Comparison of ENCODE assay signal across 25 cellular contexts in genomic region chr3:174815750-174816149, GRCh38.
"Had no signal": no experiment of that assay in that cellular context is flagged by ENCODE, and none has a peak within 500 bp of the region (broad histone marks: within the 10 kb centered on the region; RNA-seq: fewer than 3 reads in every experiment).

No MANE protein-coding gene starts in this region.

- H3K36me3 Mint-ChIP-seq: naive B cell; naive thymus-derived CD8-positive, alpha-beta T cell had no signal

- H3K36me3 ChIP-seq: esophagus squamous epithelium, gastrocnemius medialis, heart right ventricle, lower lobe of right lung had no signal

- H3K27ac Mint-ChIP-seq: mesothelial cell of epicardium; naive thymus-derived CD8-positive, alpha-beta T cell had no signal

- H3K9me3 ChIP-seq: esophagus squamous epithelium, gastrocnemius medialis, lower lobe of right lung, mucosa of descending colon had no signal

- H3K4me1 ChIP-seq: esophagus squamous epithelium, gastrocnemius medialis, lower lobe of right lung had no signal

- H3K4me1 Mint-ChIP-seq: mesothelial cell of epicardium; naive B cell; naive thymus-derived CD8-positive, alpha-beta T cell had no signal

- H3K4me3 ChIP-seq: coronary artery, dorsolateral prefrontal cortex, esophagus squamous epithelium, gastrocnemius medialis, heart right ventricle, lower lobe of right lung, mucosa of descending colon had no signal

- DNase-seq: dermis blood vessel endothelial cell; dorsolateral prefrontal cortex; effector CD4-positive, alpha-beta T cell; effector memory CD4-positive, alpha-beta T cell; esophagus squamous epithelium; foreskin fibroblast; foreskin melanocyte; gastrocnemius medialis; glutamatergic neuron; head of caudate nucleus; heart right ventricle; hippocampal formation; islet precursor cell; kidney; kidney glomerular epithelial cell; left colon; left ventricle myocardium superior; lower lobe of right lung; mesenchymal stem cell; mucosa of descending colon; naive B cell; naive thymus-derived CD8-positive, alpha-beta T cell had no signal

- FAIRE-seq: colon, kidney had no signal

- H3K4me3 Mint-ChIP-seq: mesothelial cell of epicardium; naive B cell; naive thymus-derived CD8-positive, alpha-beta T cell had no signal

- H3K27me3 Mint-ChIP-seq: naive B cell; naive thymus-derived CD8-positive, alpha-beta T cell had no signal

- H3K27me3 ChIP-seq: dorsolateral prefrontal cortex, esophagus squamous epithelium, gastrocnemius medialis, heart right ventricle had no signal

- H3K27ac ChIP-seq: coronary artery, dorsolateral prefrontal cortex, esophagus squamous epithelium, gastrocnemius medialis, heart right ventricle, lower lobe of right lung had no signal
